ENCODE assay signal across 8 cellular contexts in the genomic region with DNA sequence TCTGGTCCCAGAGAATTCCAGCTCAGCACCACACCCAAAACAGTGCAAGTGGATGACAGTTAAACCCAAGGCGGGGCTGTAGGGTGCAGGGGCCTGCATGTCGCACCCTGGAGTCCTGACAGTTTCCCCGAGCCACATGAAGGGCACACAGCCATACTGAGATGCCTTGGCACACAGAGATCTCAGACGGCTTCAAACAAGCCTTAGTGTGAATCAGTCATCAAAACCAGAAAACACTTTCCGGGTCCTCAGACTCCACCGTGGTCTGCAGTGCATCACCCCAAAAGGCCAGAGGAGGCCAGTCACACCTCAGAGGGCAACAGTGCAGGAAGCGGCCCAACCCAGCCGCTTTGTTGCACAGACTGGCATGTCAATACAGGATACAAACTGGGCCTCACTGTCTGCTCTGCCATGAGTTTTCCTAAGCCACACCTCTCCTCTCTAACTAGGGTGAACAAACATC.
DNase-seq lines count a peak whose midpoint lies in the region; ATAC-seq and TF ChIP-seq lines count a peak whose summit lies in the region.

No MANE protein-coding gene starts in this region.

- no peaks in the 10 kb centered on the region for H3K36me3 Mint-ChIP-seq in effector memory CD8-positive, alpha-beta T cell (ENCODE audit: insufficient read depth)
- H3K36me3 Mint-ChIP-seq in osteocyte (ENCODE audit: unreplicated experiment), result no peaks in the 10 kb centered on the region

- DNase-seq in SW480 (ENCODE audit: low spot score) (peak; percentile 47), posterior vena cava (ENCODE audit: low spot score) (no peak), osteocyte (ENCODE audit: extremely low spot score, unreplicated experiment) (no peak)
- DNase-seq in effector memory CD8-positive, alpha-beta T cell, result peak; percentile 32 to 38 (median 37)
- DNase-seq in effector CD8-positive, alpha-beta T cell (lab: John Stamatoyannopoulos, UW), result no peak

- no peaks in the 10 kb centered on the region for H3K9me3 Mint-ChIP-seq in effector memory CD8-positive, alpha-beta T cell
- peaks cover 5% of the 10 kb centered on the region for H3K9me3 Mint-ChIP-seq in osteocyte (ENCODE audit: unreplicated experiment)

- H3K4me3 Mint-ChIP-seq in effector memory CD8-positive, alpha-beta T cell, result peak overlapping the region; percentile 21 to 40
- no peak overlapping the region for H3K4me3 Mint-ChIP-seq in osteocyte (ENCODE audit: unreplicated experiment)

- no peak for TF ChIP-seq CTCF in osteocyte (IDR thresholded peaks at IDR 0.05)

- H3K4me3 ChIP-seq in skin epidermis, result no peak overlapping the region

- peak; percentile 54 for TF ChIP-seq POLR2A in GM18505 (IDR thresholded peaks at IDR 0.05; ENCODE audit: borderline replicate concordance, extremely low read depth, insufficient read depth, insufficient read length)

- H3K4me1 Mint-ChIP-seq in effector memory CD8-positive, alpha-beta T cell (ENCODE audit: low read depth in 2 of 2), result peaks cover 25 to 29% of the 10 kb centered on the region in 2 donors
- H3K4me1 Mint-ChIP-seq in osteocyte (ENCODE audit: unreplicated experiment), result no peaks in the 10 kb centered on the region

- H3K27ac ChIP-seq in skin epidermis, result peak overlapping the region in 19 of 21 experiments; percentile 20 to 86 (median 54)

- peak overlapping the region; percentile 60 to 77 for H3K27ac Mint-ChIP-seq in effector memory CD8-positive, alpha-beta T cell
- no peak overlapping the region for H3K27ac Mint-ChIP-seq in osteocyte (ENCODE audit: unreplicated experiment)

- no peaks in the 10 kb centered on the region for H3K27me3 Mint-ChIP-seq in effector memory CD8-positive, alpha-beta T cell
- H3K27me3 Mint-ChIP-seq in osteocyte (ENCODE audit: unreplicated experiment), result no peaks in the 10 kb centered on the region

- peak; percentile 24 for ATAC-seq in GM18505 (IDR thresholded peaks at IDR 0.05; ENCODE audit: unreplicated experiment)
- peak; percentile 24 for ATAC-seq in HG02885 (IDR thresholded peaks at IDR 0.05; ENCODE audit: poor library complexity, unreplicated experiment)
- peak; percentile 90 for ATAC-seq in effector memory CD8-positive, alpha-beta T cell (replicated peaks)

- intact Hi-C loops in posterior vena cava (cut with DNase I), result loop anchor here in 1 of 2 donors (10.0 kb wide), 1 partner anchor 263 kb away; no protein-coding TSS in a partner anchor

Comparison
In these comparisons a context has a peak if more than half of its experiments do, and no peak if none do; other contexts are left out.
1. ATAC-seq: peak in every context shown above with its lines; median percentile 90 in effector memory CD8-positive, alpha-beta T cell; 24 in GM18505; 24 in HG02885.
2. DNase-seq: peak in SW480 (single experiment) and effector memory CD8-positive, alpha-beta T cell (3 of 3); none in posterior vena cava (single experiment), osteocyte (single experiment) and effector CD8-positive, alpha-beta T cell (single experiment).